ENCODE assay signal across 21 cellular contexts in the genomic region with DNA sequence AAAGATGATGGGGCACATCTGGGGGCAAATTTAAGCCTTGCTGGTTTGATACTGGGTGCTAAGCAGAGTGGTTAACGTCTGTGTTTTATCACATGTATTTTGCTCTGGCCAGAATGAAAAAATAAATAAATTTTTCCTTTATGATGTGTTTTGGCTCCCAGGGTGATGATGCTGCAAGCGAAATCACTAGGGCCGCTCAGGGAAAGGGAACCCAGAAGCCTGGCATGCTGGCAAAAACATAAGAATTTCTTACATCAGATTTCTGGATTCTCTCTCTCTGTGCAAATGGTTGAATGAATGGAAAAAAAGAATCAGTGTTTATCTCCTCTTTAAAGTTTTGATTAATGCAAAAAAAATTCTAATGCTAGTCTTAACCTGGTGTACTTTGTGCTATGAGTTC.
DNase-seq lines count a peak whose midpoint lies in the region; ATAC-seq, FAIRE-seq and TF ChIP-seq lines count a peak whose summit lies in the region.
"Had no signal": no experiment of that assay in that cellular context is flagged by ENCODE, and none has a peak within 500 bp of the region (broad histone marks: within the 10 kb centered on the region; RNA-seq: fewer than 3 reads in every experiment).

No MANE protein-coding gene starts in this region.

- H2AFZ ChIP-seq in GM23338, result 0 out of 2 replicates have a peak overlapping the region, but pooled peaks have one; percentile 23
- H2AFZ ChIP-seq in fibroblast of lung (ENCODE audit: low read length), result no peak overlapping the region
- no peak overlapping the region for H2AFZ ChIP-seq in Karpas-422 (ENCODE audit: low read length)
- H2AFZ ChIP-seq: GM23248 had no signal

- H3K36me3 ChIP-seq in GM23338 (ENCODE audit: insufficient read depth), result no peaks in the 10 kb centered on the region
- no peaks in the 10 kb centered on the region for H3K36me3 ChIP-seq in fibroblast of lung (ENCODE audit: control insufficient read depth, insufficient read depth, low read length)
- no peaks in the 10 kb centered on the region for H3K36me3 ChIP-seq in Karpas-422 (ENCODE audit: insufficient read depth, low read length)
- H3K36me3 ChIP-seq: BLaER1 had no signal

- H3K9me3 Mint-ChIP-seq in GM23338 (peaks cover 9% of the 10 kb centered on the region; the same call in 2 of the 3 replicates), HFFc6 (no peaks in the 10 kb centered on the region; the same call in none of the 2 replicates)

- H4K20me1 ChIP-seq in GM23338 (replicated peaks; ENCODE audit: insufficient read depth) (no peaks in the 10 kb centered on the region), fibroblast of lung (ENCODE audit: control insufficient read depth, extremely low read depth, insufficient read depth, low read length) (no peaks in the 10 kb centered on the region), Karpas-422 (ENCODE audit: insufficient read depth, low read depth, low read length) (no peaks in the 10 kb centered on the region)
- H4K20me1 ChIP-seq: BLaER1 had no signal

- no peak for TF ChIP-seq POLR2A in GM12892 (IDR thresholded peaks at IDR 0.05; ENCODE audit: low read depth, low read length)

- H3K4me1 ChIP-seq in GM23338 (ENCODE audit: insufficient read depth) (no peaks in the 10 kb centered on the region), fibroblast of lung (ENCODE audit: control insufficient read depth, extremely low read depth, insufficient read depth, low read length) (no peaks in the 10 kb centered on the region), Karpas-422 (ENCODE audit: low read length) (no peaks in the 10 kb centered on the region)
- H3K4me1 ChIP-seq: BLaER1 had no signal

- no peaks in the 10 kb centered on the region for H3F3A ChIP-seq in GM23338 (replicated peaks; ENCODE audit: low read depth)

- H3K79me2 ChIP-seq in GM23338 (replicated peaks; ENCODE audit: insufficient read depth), result no peaks in the 10 kb centered on the region
- H3K79me2 ChIP-seq in fibroblast of lung (ENCODE audit: control insufficient read depth, insufficient read depth, low read length), result no peaks in the 10 kb centered on the region
- no peaks in the 10 kb centered on the region for H3K79me2 ChIP-seq in Karpas-422 (ENCODE audit: low read length)

- in situ Hi-C loops in GM13976 (cut with MboI; ENCODE audit: low sequenced_read_pairs, unreplicated experiment), result no loop called here

- H3K27me3 ChIP-seq in GM23338 (ENCODE audit: insufficient read depth) (no peaks in the 10 kb centered on the region), fibroblast of lung (ENCODE audit: control insufficient read depth, insufficient read depth, low read length) (no peaks in the 10 kb centered on the region), Karpas-422 (ENCODE audit: low read length) (no peaks in the 10 kb centered on the region)
- H3K27me3 ChIP-seq: BLaER1 had no signal

- no peak for ATAC-seq in GM23338
- ATAC-seq: HCT116 had no signal

- H3K4me3 Mint-ChIP-seq in GM23338 (no peak overlapping the region), HFFc6 (no peak overlapping the region)
- H3K4me3 Mint-ChIP-seq: CD14-positive monocyte; CD4-positive, alpha-beta memory T cell had no signal

- H3K4me3 ChIP-seq in GM23338 (no peak overlapping the region), fibroblast of lung (replicated peaks in 1 of 4; ENCODE audit: control extremely low read depth in 1 of 4, insufficient read depth in 1 of 4, low read depth in 3 of 4, low read length in 4 of 4) (no peak overlapping the region), Karpas-422 (ENCODE audit: low read length) (no peak overlapping the region)
- H3K4me3 ChIP-seq: BLaER1, GM23248 had no signal

- H3K9me2 ChIP-seq in GM23338 (ENCODE audit: insufficient read depth) (no peaks in the 10 kb centered on the region), Karpas-422 (replicated peaks; ENCODE audit: insufficient read depth, low read length) (no peaks in the 10 kb centered on the region)

- H3K27ac Mint-ChIP-seq in GM23338 (no peak overlapping the region), HFFc6 (no peak overlapping the region)
- H3K27ac Mint-ChIP-seq: CD14-positive monocyte; CD4-positive, alpha-beta memory T cell had no signal

- no peak overlapping the region for H3K4me2 ChIP-seq in GM23338
- no peak overlapping the region for H3K4me2 ChIP-seq in fibroblast of lung (ENCODE audit: extremely low read depth, insufficient read depth, low read length)
- H3K4me2 ChIP-seq in Karpas-422 (ENCODE audit: low read depth, low read length, poor library complexity, severe bottlenecking), result no peak overlapping the region
- H3K4me2 ChIP-seq: BLaER1 had no signal

- H3K36me3 Mint-ChIP-seq in GM23338 (ENCODE audit: low read depth) (peaks cover 1% of the 10 kb centered on the region; the same call in 2 of the 3 replicates), HFFc6 (ENCODE audit: low read depth) (no peaks in the 10 kb centered on the region; the same call in 1 of the 2 replicates)
- H3K36me3 Mint-ChIP-seq: CD14-positive monocyte; CD4-positive, alpha-beta memory T cell had no signal

- H3K4me1 Mint-ChIP-seq in GM23338 (no peaks in the 10 kb centered on the region), HFFc6 (ENCODE audit: low read depth) (peaks cover 26% of the 10 kb centered on the region)
- H3K4me1 Mint-ChIP-seq: CD14-positive monocyte; CD4-positive, alpha-beta memory T cell had no signal

- H3K9ac ChIP-seq in fibroblast of lung (ENCODE audit: insufficient read depth, low read length), result no peak overlapping the region
- no peak overlapping the region for H3K9ac ChIP-seq in Karpas-422 (ENCODE audit: low read length)
- H3K9ac ChIP-seq: BLaER1, GM23248 had no signal

- H3K9me3 ChIP-seq in fibroblast of lung (ENCODE audit: control insufficient read depth, insufficient read depth, low read depth, low read length) (no peaks in the 10 kb centered on the region), Karpas-422 (ENCODE audit: low read length) (peaks cover 12% of the 10 kb centered on the region)
- H3K9me3 ChIP-seq: BLaER1 had no signal

- TF ChIP-seq CTCF in GM23338 (conservative IDR thresholded peaks at IDR 0.05; ENCODE audit: low read depth in 2 of 2) (no peak), fibroblast of lung (conservative IDR thresholded peaks at IDR 0.05 in 1 of 2, IDR thresholded peaks at IDR 0.05 in 1 of 2; ENCODE audit: low read depth in 1 of 2, low read length in 2 of 2) (no peak), GM13976 (IDR thresholded peaks at IDR 0.05; ENCODE audit: borderline replicate concordance, control extremely low read depth, extremely low read depth, insufficient read depth, missing control alignments) (no peak), HFFc6 (IDR thresholded peaks at IDR 0.05) (no peak)

- DNase-seq in GM23338 (ENCODE audit: low spot score), result no peak
- DNase-seq in amniotic epithelial cell (ENCODE audit: low read depth), result peak; percentile 9
- DNase-seq in fibroblast of lung (ENCODE audit: low read depth in 2 of 2), result peak; percentile 8 to 14
- peak; percentile 21 for DNase-seq in fibroblast of the conjunctiva (ENCODE audit: low read depth)
- no peak for DNase-seq in GM13976 (ENCODE audit: low spot score)
- DNase-seq in GM12892 (ENCODE audit: insufficient read length), result no peak
- DNase-seq in HFFc6, result no peak
- no peak for DNase-seq in Karpas-422
- DNase-seq: 8988T; CD4-positive, alpha-beta memory T cell; DMS153; DMS79; GDM1; GM23248; IMR-90 had no signal

- no peak for FAIRE-seq in GM12892 (lab: Jason Lieb, UNC)
- FAIRE-seq: GM19239, H54, HTR-8/SVneo had no signal

- H3K27ac ChIP-seq in GM23338 (ENCODE audit: low read depth), result no peak overlapping the region
- no peak overlapping the region for H3K27ac ChIP-seq in fibroblast of lung (ENCODE audit: insufficient read depth, low read length)
- no peak overlapping the region for H3K27ac ChIP-seq in Karpas-422 (ENCODE audit: low read length)
- H3K27ac ChIP-seq: BLaER1, GM23248 had no signal

- H3K27me3 Mint-ChIP-seq in GM23338 (ENCODE audit: insufficient read depth, low read depth, poor library complexity), result no peaks in the 10 kb centered on the region
- no peaks in the 10 kb centered on the region for H3K27me3 Mint-ChIP-seq in HFFc6 (ENCODE audit: insufficient read depth)
- H3K27me3 Mint-ChIP-seq: CD4-positive, alpha-beta memory T cell had no signal

TF ChIP-seq in GM23338, 12 proteins besides CTCF, POLR2A, EP300 and RAD21:
- no peak for TF ChIP-seq CREB1 (CRISPR knock-in tag; IDR thresholded peaks at IDR 0.05; ENCODE audit: low read depth)
- TF ChIP-seq EZH2phosphoT487 (IDR thresholded peaks at IDR 0.05; ENCODE audit: unreplicated experiment), result no peak
- TF ChIP-seq EZH2 (IDR thresholded peaks at IDR 0.05; ENCODE audit: low read depth, unreplicated experiment), result no peak
- no peak for TF ChIP-seq POLR2AphosphoS5 (IDR thresholded peaks at IDR 0.05; ENCODE audit: low read depth)

Comparison
In these comparisons a context has a peak if more than half of its experiments do, and no peak if none do; other contexts are left out.
1. DNase-seq: peak in amniotic epithelial cell (single experiment), fibroblast of lung (2 of 2) and fibroblast of the conjunctiva (single experiment); none in GM23338 (single experiment), GM13976 (single experiment), GM12892 (single experiment), HFFc6 (single experiment) and Karpas-422 (single experiment).